ENCODE assay signal across 8 cellular contexts in genomic region chr2:128318776-128319456, GRCh38. TPM values are rescaled to one million over a fixed set of nuclear protein-coding genes. Genes with fewer than 3 reads are reported as not detected.
DNase-seq lines count a peak whose midpoint lies in the region; ATAC-seq lines count a peak whose summit lies in the region.

Gene HS6ST1 (minus strand): TSS chr2:128318868. CDS start chr2:128318563, 305 bp downstream.

- DNase-seq in AG08395 (ENCODE audit: low spot score) (peak; percentile 87), NCI-H460 (ENCODE audit: extremely low read depth, low read depth) (peak; percentile 68)
- DNase-seq in activated CD4-positive, alpha-beta T cell treated with anti-CD3 and anti-CD28 coated beads for 48 hours = peak; percentile 90
- DNase-seq in stimulated activated CD4-positive, alpha-beta T cell treated with anti-CD3 and anti-CD28 coated beads, Interleukin-1b, Interleukin-23, amount 100 ng/mL, for 24 hours (ENCODE audit: low read depth in 4 of 4, low spot score in 1 of 4) = peak; percentile 76 to 89 (median 82)

- ATAC-seq in GM18868 (IDR thresholded peaks at IDR 0.05; ENCODE audit: unreplicated experiment) (peak; percentile 60), HG03103 (IDR thresholded peaks at IDR 0.05; ENCODE audit: low read depth, unreplicated experiment) (peak; percentile 48)

- H3K27me3 ChIP-seq in layer of hippocampus (ENCODE audit: control insufficient read depth, insufficient read depth, low read length) = no peaks in the 10 kb centered on the region

- peak within 1 kb of the TSS; percentile 47 for H3K27ac ChIP-seq in cingulate gyrus (ENCODE audit: low read depth, low read length)
- peak within 1 kb of the TSS; percentile 46 for H3K27ac ChIP-seq in layer of hippocampus (ENCODE audit: low read depth, low read length)

RNA-seq across cellular contexts. Expression of gene HS6ST1, which starts in this region (rescaled TPM):
- 15.6 and 17.1 TPM in 2 replicates for total RNA-seq in NCI-H460 (2014; rRNA removed; shearing (Covaris generic))
- 18.1 and 21.5 TPM in 2 replicates for polyA plus RNA-seq in NCI-H460 (2014; cell fraction: nucleus; rRNA removed)

Comparison
In these comparisons a context has a peak if more than half of its experiments do, and no peak if none do; other contexts are left out.
1. Peak in every context shown above with its lines: DNase-seq, ATAC-seq and H3K27ac ChIP-seq.